Comparison of ENCODE assay signal across 1 cellular context in the genomic region with DNA sequence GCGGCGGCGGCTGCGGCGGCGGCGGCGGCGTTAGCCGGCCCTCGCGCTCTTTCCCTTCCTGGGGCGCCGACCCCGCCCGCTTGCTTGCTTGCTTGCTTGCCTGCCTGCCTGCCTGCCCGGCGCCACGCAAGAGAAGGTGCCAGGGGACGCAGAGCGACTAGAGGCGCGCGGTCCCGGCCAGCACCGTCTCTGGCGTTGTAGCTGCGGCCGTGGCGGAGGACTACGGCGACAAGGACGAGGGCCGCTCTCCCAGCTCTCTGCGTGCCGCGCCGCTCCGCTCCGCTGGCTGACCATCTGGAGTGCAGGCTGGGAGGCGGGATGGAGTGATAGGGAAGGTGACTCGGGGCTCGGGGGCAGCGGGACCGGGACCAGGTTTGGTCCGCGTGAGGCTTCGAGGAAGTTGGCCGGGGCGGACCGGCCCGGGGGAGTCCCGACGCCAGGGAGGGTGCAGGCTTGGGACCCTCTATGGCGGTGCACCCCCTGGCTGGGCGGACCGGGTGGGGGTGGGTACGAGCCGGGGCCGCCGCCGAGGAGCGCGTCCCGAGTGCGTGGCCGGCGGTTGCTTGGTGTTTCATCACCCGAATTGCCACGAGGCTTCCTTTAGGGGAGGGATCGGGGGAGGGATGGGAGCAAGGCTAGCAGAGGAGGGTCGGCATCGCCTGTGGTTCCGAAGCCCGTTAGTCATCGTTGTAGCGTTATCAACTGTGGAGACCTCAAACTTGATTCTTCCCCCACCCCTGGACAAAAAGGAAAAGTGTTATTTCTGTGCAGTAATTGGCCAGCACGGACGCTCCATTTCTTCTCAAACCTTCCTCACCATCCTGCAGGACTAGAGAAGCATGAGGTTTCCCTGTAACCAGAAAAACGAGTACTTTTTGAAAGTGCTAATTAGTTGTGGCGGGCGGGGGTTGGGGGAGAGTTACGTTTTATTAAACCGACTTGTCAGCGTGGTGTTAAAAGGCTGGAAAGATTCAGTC.
TF ChIP-seq lines count a peak whose summit lies in the region.

No MANE protein-coding gene starts in this region.

TF ChIP-seq in WTC11, 78 proteins besides CTCF, POLR2A, EP300 and RAD21 (continued from another document and continues in another):
- TF ChIP-seq, protein P1, sequence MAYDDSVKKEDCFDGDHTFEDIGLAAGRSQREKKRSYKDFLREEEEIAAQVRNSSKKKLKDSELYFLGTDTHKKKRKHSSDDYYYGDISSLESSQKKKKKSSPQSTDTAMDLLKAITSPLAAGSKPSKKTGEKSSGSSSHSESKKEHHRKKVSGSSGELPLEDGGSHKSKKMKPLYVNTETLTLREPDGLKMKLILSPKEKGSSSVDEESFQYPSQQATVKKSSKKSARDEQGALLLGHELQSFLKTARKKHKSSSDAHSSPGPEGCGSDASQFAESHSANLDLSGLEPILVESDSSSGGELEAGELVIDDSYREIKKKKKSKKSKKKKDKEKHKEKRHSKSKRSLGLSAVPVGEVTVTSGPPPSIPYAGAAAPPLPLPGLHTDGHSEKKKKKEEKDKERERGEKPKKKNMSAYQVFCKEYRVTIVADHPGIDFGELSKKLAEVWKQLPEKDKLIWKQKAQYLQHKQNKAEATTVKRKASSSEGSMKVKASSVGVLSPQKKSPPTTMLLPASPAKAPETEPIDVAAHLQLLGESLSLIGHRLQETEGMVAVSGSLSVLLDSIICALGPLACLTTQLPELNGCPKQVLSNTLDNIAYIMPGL (CRISPR knock-in tag; IDR thresholded peaks at IDR 0.05) = peak; percentile 92
- peak; percentile 39; the same call in 1 of the 2 replicates for TF ChIP-seq NFATC4 (CRISPR knock-in tag; IDR thresholded peaks at IDR 0.05)
- TF ChIP-seq ZNF416 (CRISPR knock-in tag; IDR thresholded peaks at IDR 0.05) = no peak
- TF ChIP-seq, protein P2, sequence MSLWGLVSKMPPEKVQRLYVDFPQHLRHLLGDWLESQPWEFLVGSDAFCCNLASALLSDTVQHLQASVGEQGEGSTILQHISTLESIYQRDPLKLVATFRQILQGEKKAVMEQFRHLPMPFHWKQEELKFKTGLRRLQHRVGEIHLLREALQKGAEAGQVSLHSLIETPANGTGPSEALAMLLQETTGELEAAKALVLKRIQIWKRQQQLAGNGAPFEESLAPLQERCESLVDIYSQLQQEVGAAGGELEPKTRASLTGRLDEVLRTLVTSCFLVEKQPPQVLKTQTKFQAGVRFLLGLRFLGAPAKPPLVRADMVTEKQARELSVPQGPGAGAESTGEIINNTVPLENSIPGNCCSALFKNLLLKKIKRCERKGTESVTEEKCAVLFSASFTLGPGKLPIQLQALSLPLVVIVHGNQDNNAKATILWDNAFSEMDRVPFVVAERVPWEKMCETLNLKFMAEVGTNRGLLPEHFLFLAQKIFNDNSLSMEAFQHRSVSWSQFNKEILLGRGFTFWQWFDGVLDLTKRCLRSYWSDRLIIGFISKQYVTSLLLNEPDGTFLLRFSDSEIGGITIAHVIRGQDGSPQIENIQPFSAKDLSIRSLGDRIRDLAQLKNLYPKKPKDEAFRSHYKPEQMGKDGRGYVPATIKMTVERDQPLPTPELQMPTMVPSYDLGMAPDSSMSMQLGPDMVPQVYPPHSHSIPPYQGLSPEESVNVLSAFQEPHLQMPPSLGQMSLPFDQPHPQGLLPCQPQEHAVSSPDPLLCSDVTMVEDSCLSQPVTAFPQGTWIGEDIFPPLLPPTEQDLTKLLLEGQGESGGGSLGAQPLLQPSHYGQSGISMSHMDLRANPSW (CRISPR knock-in tag; conservative IDR thresholded peaks at IDR 0.05; ENCODE audit: low read depth) = no peak
- TF ChIP-seq, protein P3, sequence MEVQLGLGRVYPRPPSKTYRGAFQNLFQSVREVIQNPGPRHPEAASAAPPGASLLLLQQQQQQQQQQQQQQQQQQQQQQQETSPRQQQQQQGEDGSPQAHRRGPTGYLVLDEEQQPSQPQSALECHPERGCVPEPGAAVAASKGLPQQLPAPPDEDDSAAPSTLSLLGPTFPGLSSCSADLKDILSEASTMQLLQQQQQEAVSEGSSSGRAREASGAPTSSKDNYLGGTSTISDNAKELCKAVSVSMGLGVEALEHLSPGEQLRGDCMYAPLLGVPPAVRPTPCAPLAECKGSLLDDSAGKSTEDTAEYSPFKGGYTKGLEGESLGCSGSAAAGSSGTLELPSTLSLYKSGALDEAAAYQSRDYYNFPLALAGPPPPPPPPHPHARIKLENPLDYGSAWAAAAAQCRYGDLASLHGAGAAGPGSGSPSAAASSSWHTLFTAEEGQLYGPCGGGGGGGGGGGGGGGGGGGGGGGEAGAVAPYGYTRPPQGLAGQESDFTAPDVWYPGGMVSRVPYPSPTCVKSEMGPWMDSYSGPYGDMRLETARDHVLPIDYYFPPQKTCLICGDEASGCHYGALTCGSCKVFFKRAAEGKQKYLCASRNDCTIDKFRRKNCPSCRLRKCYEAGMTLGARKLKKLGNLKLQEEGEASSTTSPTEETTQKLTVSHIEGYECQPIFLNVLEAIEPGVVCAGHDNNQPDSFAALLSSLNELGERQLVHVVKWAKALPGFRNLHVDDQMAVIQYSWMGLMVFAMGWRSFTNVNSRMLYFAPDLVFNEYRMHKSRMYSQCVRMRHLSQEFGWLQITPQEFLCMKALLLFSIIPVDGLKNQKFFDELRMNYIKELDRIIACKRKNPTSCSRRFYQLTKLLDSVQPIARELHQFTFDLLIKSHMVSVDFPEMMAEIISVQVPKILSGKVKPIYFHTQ (CRISPR knock-in tag; IDR thresholded peaks at IDR 0.05) = no peak
- no peak for TF ChIP-seq ELF4 (CRISPR knock-in tag; IDR thresholded peaks at IDR 0.05; ENCODE audit: low read depth)
- TF ChIP-seq TEAD4 (CRISPR knock-in tag; IDR thresholded peaks at IDR 0.05) = 0 out of 2 replicates have a peak, but pooled peaks have one; percentile 14
- TF ChIP-seq, protein P4, sequence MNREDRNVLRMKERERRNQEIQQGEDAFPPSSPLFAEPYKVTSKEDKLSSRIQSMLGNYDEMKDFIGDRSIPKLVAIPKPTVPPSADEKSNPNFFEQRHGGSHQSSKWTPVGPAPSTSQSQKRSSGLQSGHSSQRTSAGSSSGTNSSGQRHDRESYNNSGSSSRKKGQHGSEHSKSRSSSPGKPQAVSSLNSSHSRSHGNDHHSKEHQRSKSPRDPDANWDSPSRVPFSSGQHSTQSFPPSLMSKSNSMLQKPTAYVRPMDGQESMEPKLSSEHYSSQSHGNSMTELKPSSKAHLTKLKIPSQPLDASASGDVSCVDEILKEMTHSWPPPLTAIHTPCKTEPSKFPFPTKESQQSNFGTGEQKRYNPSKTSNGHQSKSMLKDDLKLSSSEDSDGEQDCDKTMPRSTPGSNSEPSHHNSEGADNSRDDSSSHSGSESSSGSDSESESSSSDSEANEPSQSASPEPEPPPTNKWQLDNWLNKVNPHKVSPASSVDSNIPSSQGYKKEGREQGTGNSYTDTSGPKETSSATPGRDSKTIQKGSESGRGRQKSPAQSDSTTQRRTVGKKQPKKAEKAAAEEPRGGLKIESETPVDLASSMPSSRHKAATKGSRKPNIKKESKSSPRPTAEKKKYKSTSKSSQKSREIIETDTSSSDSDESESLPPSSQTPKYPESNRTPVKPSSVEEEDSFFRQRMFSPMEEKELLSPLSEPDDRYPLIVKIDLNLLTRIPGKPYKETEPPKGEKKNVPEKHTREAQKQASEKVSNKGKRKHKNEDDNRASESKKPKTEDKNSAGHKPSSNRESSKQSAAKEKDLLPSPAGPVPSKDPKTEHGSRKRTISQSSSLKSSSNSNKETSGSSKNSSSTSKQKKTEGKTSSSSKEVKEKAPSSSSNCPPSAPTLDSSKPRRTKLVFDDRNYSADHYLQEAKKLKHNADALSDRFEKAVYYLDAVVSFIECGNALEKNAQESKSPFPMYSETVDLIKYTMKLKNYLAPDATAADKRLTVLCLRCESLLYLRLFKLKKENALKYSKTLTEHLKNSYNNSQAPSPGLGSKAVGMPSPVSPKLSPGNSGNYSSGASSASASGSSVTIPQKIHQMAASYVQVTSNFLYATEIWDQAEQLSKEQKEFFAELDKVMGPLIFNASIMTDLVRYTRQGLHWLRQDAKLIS (CRISPR knock-in tag; IDR thresholded peaks at IDR 0.05; ENCODE audit: borderline replicate concordance) = no peak; the same call in 1 of the 2 replicates
- TF ChIP-seq, protein P5, sequence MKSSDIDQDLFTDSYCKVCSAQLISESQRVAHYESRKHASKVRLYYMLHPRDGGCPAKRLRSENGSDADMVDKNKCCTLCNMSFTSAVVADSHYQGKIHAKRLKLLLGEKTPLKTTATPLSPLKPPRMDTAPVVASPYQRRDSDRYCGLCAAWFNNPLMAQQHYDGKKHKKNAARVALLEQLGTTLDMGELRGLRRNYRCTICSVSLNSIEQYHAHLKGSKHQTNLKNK (CRISPR knock-in tag; IDR thresholded peaks at IDR 0.05) = no peak
- TF ChIP-seq, protein P6, sequence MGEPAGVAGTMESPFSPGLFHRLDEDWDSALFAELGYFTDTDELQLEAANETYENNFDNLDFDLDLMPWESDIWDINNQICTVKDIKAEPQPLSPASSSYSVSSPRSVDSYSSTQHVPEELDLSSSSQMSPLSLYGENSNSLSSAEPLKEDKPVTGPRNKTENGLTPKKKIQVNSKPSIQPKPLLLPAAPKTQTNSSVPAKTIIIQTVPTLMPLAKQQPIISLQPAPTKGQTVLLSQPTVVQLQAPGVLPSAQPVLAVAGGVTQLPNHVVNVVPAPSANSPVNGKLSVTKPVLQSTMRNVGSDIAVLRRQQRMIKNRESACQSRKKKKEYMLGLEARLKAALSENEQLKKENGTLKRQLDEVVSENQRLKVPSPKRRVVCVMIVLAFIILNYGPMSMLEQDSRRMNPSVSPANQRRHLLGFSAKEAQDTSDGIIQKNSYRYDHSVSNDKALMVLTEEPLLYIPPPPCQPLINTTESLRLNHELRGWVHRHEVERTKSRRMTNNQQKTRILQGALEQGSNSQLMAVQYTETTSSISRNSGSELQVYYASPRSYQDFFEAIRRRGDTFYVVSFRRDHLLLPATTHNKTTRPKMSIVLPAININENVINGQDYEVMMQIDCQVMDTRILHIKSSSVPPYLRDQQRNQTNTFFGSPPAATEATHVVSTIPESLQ (CRISPR knock-in tag; IDR thresholded peaks at IDR 0.05) = no peak
- TF ChIP-seq OVOL2 (CRISPR knock-in tag; IDR thresholded peaks at IDR 0.05; ENCODE audit: borderline replicate concordance) = no peak
- TF ChIP-seq TEAD1 (CRISPR knock-in tag; IDR thresholded peaks at IDR 0.05) = peak; percentile 22; the same call in 1 of the 2 replicates
- no peak for TF ChIP-seq MYBL2 (CRISPR knock-in tag; IDR thresholded peaks at IDR 0.05)
- TF ChIP-seq ZNF671 (CRISPR knock-in tag; IDR thresholded peaks at IDR 0.05) = peak; percentile 62; the same call in 1 of the 2 replicates
- TF ChIP-seq SMAD4 (CRISPR knock-in tag; IDR thresholded peaks at IDR 0.05) = no peak
- TF ChIP-seq ZNF219 (CRISPR knock-in tag; IDR thresholded peaks at IDR 0.05; ENCODE audit: borderline replicate concordance) = no peak
- peak; percentile 100 for TF ChIP-seq GABPB1 (CRISPR knock-in tag; IDR thresholded peaks at IDR 0.05)
- no peak; the same call in 1 of the 2 replicates for TF ChIP-seq FOXK1 (CRISPR knock-in tag; IDR thresholded peaks at IDR 0.05)
- TF ChIP-seq NR1H2 (CRISPR knock-in tag; IDR thresholded peaks at IDR 0.05) = no peak
- TF ChIP-seq, protein P7, sequence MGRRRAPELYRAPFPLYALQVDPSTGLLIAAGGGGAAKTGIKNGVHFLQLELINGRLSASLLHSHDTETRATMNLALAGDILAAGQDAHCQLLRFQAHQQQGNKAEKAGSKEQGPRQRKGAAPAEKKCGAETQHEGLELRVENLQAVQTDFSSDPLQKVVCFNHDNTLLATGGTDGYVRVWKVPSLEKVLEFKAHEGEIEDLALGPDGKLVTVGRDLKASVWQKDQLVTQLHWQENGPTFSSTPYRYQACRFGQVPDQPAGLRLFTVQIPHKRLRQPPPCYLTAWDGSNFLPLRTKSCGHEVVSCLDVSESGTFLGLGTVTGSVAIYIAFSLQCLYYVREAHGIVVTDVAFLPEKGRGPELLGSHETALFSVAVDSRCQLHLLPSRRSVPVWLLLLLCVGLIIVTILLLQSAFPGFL (CRISPR knock-in tag; IDR thresholded peaks at IDR 0.05; ENCODE audit: borderline replicate concordance) = no peak
- no peak for TF ChIP-seq NFE2L1 (CRISPR knock-in tag; IDR thresholded peaks at IDR 0.05)
- TF ChIP-seq ZNF396 (CRISPR knock-in tag; IDR thresholded peaks at IDR 0.05; ENCODE audit: borderline replicate concordance) = no peak
- TF ChIP-seq, protein P8, sequence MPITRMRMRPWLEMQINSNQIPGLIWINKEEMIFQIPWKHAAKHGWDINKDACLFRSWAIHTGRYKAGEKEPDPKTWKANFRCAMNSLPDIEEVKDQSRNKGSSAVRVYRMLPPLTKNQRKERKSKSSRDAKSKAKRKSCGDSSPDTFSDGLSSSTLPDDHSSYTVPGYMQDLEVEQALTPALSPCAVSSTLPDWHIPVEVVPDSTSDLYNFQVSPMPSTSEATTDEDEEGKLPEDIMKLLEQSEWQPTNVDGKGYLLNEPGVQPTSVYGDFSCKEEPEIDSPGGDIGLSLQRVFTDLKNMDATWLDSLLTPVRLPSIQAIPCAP (CRISPR knock-in tag; IDR thresholded peaks at IDR 0.05) = no peak
- TF ChIP-seq TP53 (CRISPR knock-in tag; IDR thresholded peaks at IDR 0.05) = peak; percentile 89
- peak; percentile 80 for TF ChIP-seq FOXP1 (CRISPR knock-in tag; IDR thresholded peaks at IDR 0.05; ENCODE audit: borderline replicate concordance)
- TF ChIP-seq, protein P9, sequence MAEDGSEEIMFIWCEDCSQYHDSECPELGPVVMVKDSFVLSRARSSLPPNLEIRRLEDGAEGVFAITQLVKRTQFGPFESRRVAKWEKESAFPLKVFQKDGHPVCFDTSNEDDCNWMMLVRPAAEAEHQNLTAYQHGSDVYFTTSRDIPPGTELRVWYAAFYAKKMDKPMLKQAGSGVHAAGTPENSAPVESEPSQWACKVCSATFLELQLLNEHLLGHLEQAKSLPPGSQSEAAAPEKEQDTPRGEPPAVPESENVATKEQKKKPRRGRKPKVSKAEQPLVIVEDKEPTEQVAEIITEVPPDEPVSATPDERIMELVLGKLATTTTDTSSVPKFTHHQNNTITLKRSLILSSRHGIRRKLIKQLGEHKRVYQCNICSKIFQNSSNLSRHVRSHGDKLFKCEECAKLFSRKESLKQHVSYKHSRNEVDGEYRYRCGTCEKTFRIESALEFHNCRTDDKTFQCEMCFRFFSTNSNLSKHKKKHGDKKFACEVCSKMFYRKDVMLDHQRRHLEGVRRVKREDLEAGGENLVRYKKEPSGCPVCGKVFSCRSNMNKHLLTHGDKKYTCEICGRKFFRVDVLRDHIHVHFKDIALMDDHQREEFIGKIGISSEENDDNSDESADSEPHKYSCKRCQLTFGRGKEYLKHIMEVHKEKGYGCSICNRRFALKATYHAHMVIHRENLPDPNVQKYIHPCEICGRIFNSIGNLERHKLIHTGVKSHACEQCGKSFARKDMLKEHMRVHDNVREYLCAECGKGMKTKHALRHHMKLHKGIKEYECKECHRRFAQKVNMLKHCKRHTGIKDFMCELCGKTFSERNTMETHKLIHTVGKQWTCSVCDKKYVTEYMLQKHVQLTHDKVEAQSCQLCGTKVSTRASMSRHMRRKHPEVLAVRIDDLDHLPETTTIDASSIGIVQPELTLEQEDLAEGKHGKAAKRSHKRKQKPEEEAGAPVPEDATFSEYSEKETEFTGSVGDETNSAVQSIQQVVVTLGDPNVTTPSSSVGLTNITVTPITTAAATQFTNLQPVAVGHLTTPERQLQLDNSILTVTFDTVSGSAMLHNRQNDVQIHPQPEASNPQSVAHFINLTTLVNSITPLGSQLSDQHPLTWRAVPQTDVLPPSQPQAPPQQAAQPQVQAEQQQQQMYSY (CRISPR knock-in tag; IDR thresholded peaks at IDR 0.05) = no peak
- no peak; the same call in 1 of the 2 replicates for TF ChIP-seq SP1 (CRISPR knock-in tag; conservative IDR thresholded peaks at IDR 0.05)
- no peak for TF ChIP-seq RORB (CRISPR knock-in tag; IDR thresholded peaks at IDR 0.05)
- no peak for TF ChIP-seq ZNF263 (CRISPR knock-in tag; IDR thresholded peaks at IDR 0.05; ENCODE audit: low read depth)
- TF ChIP-seq PRRX2 (CRISPR knock-in tag; IDR thresholded peaks at IDR 0.05) = no peak
- no peak for TF ChIP-seq ZNF121 (CRISPR knock-in tag; IDR thresholded peaks at IDR 0.05)
- no peak for TF ChIP-seq ZBTB21 (CRISPR knock-in tag; IDR thresholded peaks at IDR 0.05; ENCODE audit: borderline replicate concordance)
- TF ChIP-seq CREB1 (CRISPR knock-in tag; IDR thresholded peaks at IDR 0.05) = peak; percentile 70; the same call in 1 of the 2 replicates
